Comparison of ENCODE assay signal across 20 cellular contexts in the genomic region with DNA sequence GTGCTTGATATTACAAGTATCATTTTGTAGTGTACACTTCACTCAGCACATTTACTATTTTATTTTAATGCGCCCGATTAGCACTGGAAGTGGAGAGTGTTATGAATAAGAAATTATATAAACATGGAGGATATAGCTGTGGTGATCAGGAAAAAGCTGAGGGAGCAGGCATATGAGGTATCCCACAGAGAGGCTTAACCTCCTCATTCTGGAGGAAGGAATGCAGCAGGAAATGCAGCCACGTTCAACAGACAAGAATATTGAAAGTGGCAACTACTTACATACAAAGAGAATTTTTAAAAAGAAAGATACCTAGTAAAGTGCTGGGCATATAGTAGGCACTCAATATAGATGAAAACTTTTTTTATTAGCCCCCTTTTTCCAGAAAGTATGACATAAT.
A peak's percentile ranks its signal among the peaks of the same experiment; 100 is the strongest.
DNase-seq lines count a peak whose midpoint lies in the region; ATAC-seq and TF ChIP-seq lines count a peak whose summit lies in the region.
"Had no signal": no experiment of that assay in that cellular context is flagged by ENCODE, and none has a peak within 500 bp of the region (broad histone marks: within the 10 kb centered on the region; RNA-seq: fewer than 3 reads in every experiment).

No MANE protein-coding gene starts in this region.

- POLR2A ChIA-PET in WTC11 (lab: Charles Lee): no interaction called here
- POLR2A ChIA-PET in MCF 10A (lab: Yijun Ruan, JAX): interaction anchor here (1.0 kb wide), 1 partner anchor 15 kb away, joined by 3 read pairs; no protein-coding TSS in a partner anchor

- intact Hi-C loops in MCF 10A (cut with micrococcal nuclease) (no loop called here), right lobe of liver (cut with DNase I) (no loop called here)

- no peaks in the 10 kb centered on the region for H3K4me1 ChIP-seq in right lobe of liver

- peaks cover 3% of the 10 kb centered on the region in 2 donors for H3K9me3 Mint-ChIP-seq in activated T-cell treated with anti-CD3 and anti-CD28 coated beads, Interleukin-2, amount 50 U/mL, for 72 hours
- no peaks in the 10 kb centered on the region for H3K9me3 Mint-ChIP-seq in activated T-cell treated with anti-CD3 and anti-CD28 coated beads, Interleukin-2, amount 50 U/mL, for 4 hours
- H3K9me3 Mint-ChIP-seq in WTC11 (no peaks in the 10 kb centered on the region), MCF 10A (ENCODE audit: unreplicated experiment) (no peaks in the 10 kb centered on the region)

- DNase-seq in activated T-cell treated with anti-CD3 and anti-CD28 coated beads, Interleukin-2, amount 50 U/mL, for 72 hours: no peak
- DNase-seq in activated T-cell treated with anti-CD3 and anti-CD28 coated beads, Interleukin-2, amount 50 U/mL, for 4 hours: no peak
- no peak for DNase-seq in WTC11 (ENCODE audit: low spot score)
- DNase-seq in iPS-NIHi7 (ENCODE audit: extremely low spot score): peak; percentile 17
- DNase-seq in MCF 10A (ENCODE audit: unreplicated experiment): no peak
- DNase-seq in NCI-H2171 (lab: John Stamatoyannopoulos, UW): no peak
- DNase-seq in right lobe of liver: no peak
- DNase-seq: Calu3; DMS153; GOT3; KBM-7; MM.1S; NCI-H1048; NCI-H187; NCI-H2081 treated with DMSO at 0.1 percent for 48 hours; NCI-H345; NCI-H82; NK-92 treated with Interleukin-12 subunit alpha and Interleukin-12 subunit beta, amount 100 ng/mL, for 24 hours had no signal

- no peak for TF ChIP-seq CTCF in WTC11 (IDR thresholded peaks at IDR 0.05)
- TF ChIP-seq CTCF in MCF 10A (IDR thresholded peaks at IDR 0.05; ENCODE audit: unreplicated experiment): no peak
- no peak for TF ChIP-seq CTCF in right lobe of liver (IDR thresholded peaks at IDR 0.05)

- no peak for TF ChIP-seq POLR2A in right lobe of liver (IDR thresholded peaks at IDR 0.05)

- no peak overlapping the region for H3K27ac ChIP-seq in right lobe of liver
- H3K27ac ChIP-seq: RWPE1 had no signal

- no peaks in the 10 kb centered on the region for H3K9me3 ChIP-seq in right lobe of liver

- peak overlapping the region; percentile 31 for H3K27ac Mint-ChIP-seq in activated T-cell treated with anti-CD3 and anti-CD28 coated beads, Interleukin-2, amount 50 U/mL, for 72 hours
- no peak overlapping the region for H3K27ac Mint-ChIP-seq in WTC11
- no peak overlapping the region for H3K27ac Mint-ChIP-seq in MCF 10A (ENCODE audit: low read depth, unreplicated experiment)

- no peaks in the 10 kb centered on the region for H3K27me3 Mint-ChIP-seq in activated T-cell treated with anti-CD3 and anti-CD28 coated beads, Interleukin-2, amount 50 U/mL, for 72 hours (ENCODE audit: low read depth)
- no peaks in the 10 kb centered on the region for H3K27me3 Mint-ChIP-seq in activated T-cell treated with anti-CD3 and anti-CD28 coated beads, Interleukin-2, amount 50 U/mL, for 4 hours (ENCODE audit: low read depth)
- H3K27me3 Mint-ChIP-seq in WTC11 (ENCODE audit: low read depth): no peaks in the 10 kb centered on the region
- no peaks in the 10 kb centered on the region for H3K27me3 Mint-ChIP-seq in MCF 10A (ENCODE audit: insufficient read depth, unreplicated experiment)

- no peaks in the 10 kb centered on the region for H3K36me3 Mint-ChIP-seq in activated T-cell treated with anti-CD3 and anti-CD28 coated beads, Interleukin-2, amount 50 U/mL, for 72 hours (ENCODE audit: insufficient read depth in 2 of 2)
- H3K36me3 Mint-ChIP-seq in activated T-cell treated with anti-CD3 and anti-CD28 coated beads, Interleukin-2, amount 50 U/mL, for 4 hours (ENCODE audit: insufficient read depth): no peaks in the 10 kb centered on the region
- H3K36me3 Mint-ChIP-seq in WTC11: no peaks in the 10 kb centered on the region
- no peaks in the 10 kb centered on the region for H3K36me3 Mint-ChIP-seq in MCF 10A (ENCODE audit: insufficient read depth, unreplicated experiment)

- H3K4me1 Mint-ChIP-seq in activated T-cell treated with anti-CD3 and anti-CD28 coated beads, Interleukin-2, amount 50 U/mL, for 72 hours (ENCODE audit: low read depth): no peaks in the 10 kb centered on the region
- H3K4me1 Mint-ChIP-seq in activated T-cell treated with anti-CD3 and anti-CD28 coated beads, Interleukin-2, amount 50 U/mL, for 4 hours (ENCODE audit: low read depth): no peaks in the 10 kb centered on the region
- peaks cover 29% of the 10 kb centered on the region for H3K4me1 Mint-ChIP-seq in WTC11
- H3K4me1 Mint-ChIP-seq in MCF 10A (ENCODE audit: insufficient read depth, unreplicated experiment): no peaks in the 10 kb centered on the region

- no peaks in the 10 kb centered on the region for H3K27me3 ChIP-seq in right lobe of liver

- no peaks in the 10 kb centered on the region for H3K36me3 ChIP-seq in right lobe of liver

- no TSS peak for BruUV-seq in MCF 10A (replicated peaks; lab: Mats Ljungman, UMichigan)

- no peak for ATAC-seq in activated T-cell treated with anti-CD3 and anti-CD28 coated beads, Interleukin-2, amount 50 U/mL, for 72 hours (replicated peaks in 1 of 2)
- ATAC-seq in activated T-cell treated with anti-CD3 and anti-CD28 coated beads, Interleukin-2, amount 50 U/mL, for 4 hours: no peak
- peak; percentile 77 for ATAC-seq in WTC11
- ATAC-seq in right lobe of liver: no peak
- ATAC-seq: HCT116 had no signal

- H3K4me3 Mint-ChIP-seq in activated T-cell treated with anti-CD3 and anti-CD28 coated beads, Interleukin-2, amount 50 U/mL, for 72 hours: no peak overlapping the region
- no peak overlapping the region for H3K4me3 Mint-ChIP-seq in activated T-cell treated with anti-CD3 and anti-CD28 coated beads, Interleukin-2, amount 50 U/mL, for 4 hours
- no peak overlapping the region for H3K4me3 Mint-ChIP-seq in WTC11
- H3K4me3 Mint-ChIP-seq in MCF 10A (ENCODE audit: unreplicated experiment): no peak overlapping the region

- no peak overlapping the region for H3K4me3 ChIP-seq in right lobe of liver

- CTCF ChIA-PET in WTC11 (lab: Charles Lee): no interaction called here
- CTCF ChIA-PET in MCF 10A (lab: Yijun Ruan, JAX): interaction anchor here (0.6 to 1.3 kb wide), 2 partner anchors 31 to 1025 kb away, joined by 4 to 5 read pairs; no protein-coding TSS in a partner anchor

- 47% methylated on average over 3 of the region's 3 CpGs for WGBS in right lobe of liver (ENCODE audit: insufficient coverage, low coverage, low lambda C conversion rate, missing lambda C conversion rate)

TF ChIP-seq in WTC11, 78 proteins besides CTCF, POLR2A, EP300 and RAD21 (continues in another document):
- TF ChIP-seq FOXP1 (CRISPR knock-in tag; IDR thresholded peaks at IDR 0.05; ENCODE audit: borderline replicate concordance) (no peak), HMGA2 (CRISPR knock-in tag; IDR thresholded peaks at IDR 0.05) (no peak), NR3C1 (CRISPR knock-in tag; conservative IDR thresholded peaks at IDR 0.05; ENCODE audit: low read depth) (no peak), JUN (CRISPR knock-in tag; IDR thresholded peaks at IDR 0.05) (no peak), ZNF263 (CRISPR knock-in tag; IDR thresholded peaks at IDR 0.05; ENCODE audit: low read depth) (no peak), ZNF671 (CRISPR knock-in tag; IDR thresholded peaks at IDR 0.05) (no peak), ZNF138 (CRISPR knock-in tag; conservative IDR thresholded peaks at IDR 0.05) (no peak)
- TF ChIP-seq, protein P1, sequence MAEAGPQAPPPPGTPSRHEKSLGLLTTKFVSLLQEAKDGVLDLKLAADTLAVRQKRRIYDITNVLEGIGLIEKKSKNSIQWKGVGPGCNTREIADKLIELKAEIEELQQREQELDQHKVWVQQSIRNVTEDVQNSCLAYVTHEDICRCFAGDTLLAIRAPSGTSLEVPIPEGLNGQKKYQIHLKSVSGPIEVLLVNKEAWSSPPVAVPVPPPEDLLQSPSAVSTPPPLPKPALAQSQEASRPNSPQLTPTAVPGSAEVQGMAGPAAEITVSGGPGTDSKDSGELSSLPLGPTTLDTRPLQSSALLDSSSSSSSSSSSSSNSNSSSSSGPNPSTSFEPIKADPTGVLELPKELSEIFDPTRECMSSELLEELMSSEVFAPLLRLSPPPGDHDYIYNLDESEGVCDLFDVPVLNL (CRISPR knock-in tag; IDR thresholded peaks at IDR 0.05; ENCODE audit: borderline replicate concordance, low read depth): no peak
- TF ChIP-seq, protein P2, sequence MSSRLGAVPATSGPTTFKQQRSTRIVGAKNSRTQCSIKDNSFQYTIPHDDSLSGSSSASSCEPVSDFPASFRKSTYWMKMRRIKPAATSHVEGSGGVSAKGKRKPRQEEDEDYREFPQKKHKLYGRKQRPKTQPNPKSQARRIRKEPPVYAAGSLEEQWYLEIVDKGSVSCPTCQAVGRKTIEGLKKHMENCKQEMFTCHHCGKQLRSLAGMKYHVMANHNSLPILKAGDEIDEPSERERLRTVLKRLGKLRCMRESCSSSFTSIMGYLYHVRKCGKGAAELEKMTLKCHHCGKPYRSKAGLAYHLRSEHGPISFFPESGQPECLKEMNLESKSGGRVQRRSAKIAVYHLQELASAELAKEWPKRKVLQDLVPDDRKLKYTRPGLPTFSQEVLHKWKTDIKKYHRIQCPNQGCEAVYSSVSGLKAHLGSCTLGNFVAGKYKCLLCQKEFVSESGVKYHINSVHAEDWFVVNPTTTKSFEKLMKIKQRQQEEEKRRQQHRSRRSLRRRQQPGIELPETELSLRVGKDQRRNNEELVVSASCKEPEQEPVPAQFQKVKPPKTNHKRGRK (CRISPR knock-in tag; IDR thresholded peaks at IDR 0.05; ENCODE audit: borderline replicate concordance): no peak
- TF ChIP-seq, protein P3, sequence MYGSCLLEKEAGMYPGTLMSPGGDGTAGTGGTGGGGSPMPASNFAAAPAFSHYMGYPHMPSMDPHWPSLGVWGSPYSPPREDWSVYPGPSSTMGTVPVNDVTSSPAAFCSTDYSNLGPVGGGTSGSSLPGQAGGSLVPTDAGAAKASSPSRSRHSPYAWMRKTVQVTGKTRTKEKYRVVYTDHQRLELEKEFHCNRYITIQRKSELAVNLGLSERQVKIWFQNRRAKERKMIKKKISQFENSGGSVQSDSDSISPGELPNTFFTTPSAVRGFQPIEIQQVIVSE (CRISPR knock-in tag; IDR thresholded peaks at IDR 0.05; ENCODE audit: borderline replicate concordance): no peak
- TF ChIP-seq, protein P4, sequence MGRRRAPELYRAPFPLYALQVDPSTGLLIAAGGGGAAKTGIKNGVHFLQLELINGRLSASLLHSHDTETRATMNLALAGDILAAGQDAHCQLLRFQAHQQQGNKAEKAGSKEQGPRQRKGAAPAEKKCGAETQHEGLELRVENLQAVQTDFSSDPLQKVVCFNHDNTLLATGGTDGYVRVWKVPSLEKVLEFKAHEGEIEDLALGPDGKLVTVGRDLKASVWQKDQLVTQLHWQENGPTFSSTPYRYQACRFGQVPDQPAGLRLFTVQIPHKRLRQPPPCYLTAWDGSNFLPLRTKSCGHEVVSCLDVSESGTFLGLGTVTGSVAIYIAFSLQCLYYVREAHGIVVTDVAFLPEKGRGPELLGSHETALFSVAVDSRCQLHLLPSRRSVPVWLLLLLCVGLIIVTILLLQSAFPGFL (CRISPR knock-in tag; IDR thresholded peaks at IDR 0.05; ENCODE audit: borderline replicate concordance): no peak
